29 cellular contexts compared by ENCODE assay signal in genomic region chr11:82992219-82992618, GRCh38.
DNase-seq lines count a peak whose midpoint lies in the region; ATAC-seq lines count a peak whose summit lies in the region.
"Had no signal": no experiment of that assay in that cellular context is flagged by ENCODE, and none has a peak within 500 bp of the region (broad histone marks: within the 10 kb centered on the region; RNA-seq: fewer than 3 reads in every experiment).

No MANE protein-coding gene starts in this region.

- H3K9me3 ChIP-seq in Karpas-422 (ENCODE audit: low read length), result no peaks in the 10 kb centered on the region
- no peaks in the 10 kb centered on the region for H3K9me3 ChIP-seq in right cardiac atrium (ENCODE audit: control insufficient read depth, low read length)
- H3K9me3 ChIP-seq: esophagus squamous epithelium, gastrocnemius medialis, mucosa of descending colon, thoracic aorta, vagina had no signal

- H3K79me2 ChIP-seq in Karpas-422 (ENCODE audit: low read length), result peaks cover 91% of the 10 kb centered on the region

- H3K36me3 Mint-ChIP-seq in central memory CD8-positive, alpha-beta T cell (ENCODE audit: insufficient read depth), result peaks cover 4% of the 10 kb centered on the region
- H3K36me3 Mint-ChIP-seq in activated T-helper 17 cell treated with anti-CD3 and anti-CD28 coated beads, Interleukin-2, amount 50 U/mL, for 72 hours (ENCODE audit: low read depth), result peaks cover 18% of the 10 kb centered on the region

- peak overlapping the region; percentile 65 for H3K27ac Mint-ChIP-seq in central memory CD8-positive, alpha-beta T cell (ENCODE audit: low read depth)
- no peak overlapping the region for H3K27ac Mint-ChIP-seq in activated T-helper 17 cell treated with anti-CD3 and anti-CD28 coated beads, Interleukin-2, amount 50 U/mL, for 72 hours
- H3K27ac Mint-ChIP-seq: activated naive CD8-positive, alpha-beta T cell treated with anti-CD3 and anti-CD28 coated beads, Interleukin-2, amount 10 ng/mL, durations not matched to agents 7 days and 5 days; activated T-helper 2 cell treated with anti-CD3 and anti-CD28 coated beads, Interferon-gamma antibody, Interleukin-2, Interleukin-4, amounts not matched to agents 10 μg/mL and 5 μg/mL and 100 μg/mL, durations not matched to agents 14 hours and 24 hours and 36 hours; endodermal cell; T-helper 2 cell treated with Interferon-gamma antibody and Interleukin-4, amounts not matched to agents 5 μg/mL and 100 μg/mL, for 36 hours had no signal

- H3K27ac ChIP-seq in Karpas-422 (ENCODE audit: low read length), result peak overlapping the region; percentile 21
- peak overlapping the region; percentile 94 for H3K27ac ChIP-seq in right cardiac atrium (ENCODE audit: low read length)
- H3K27ac ChIP-seq in substantia nigra (ENCODE audit: low read depth, low read length, poor library complexity, severe bottlenecking), result peak overlapping the region; percentile 21
- H3K27ac ChIP-seq: C4-2B, coronary artery, thoracic aorta, vagina, WERI-Rb-1 had no signal

- no peaks in the 10 kb centered on the region for H3K9me2 ChIP-seq in Karpas-422 (replicated peaks; ENCODE audit: insufficient read depth, low read length)

- H3K4me3 ChIP-seq in Karpas-422 (ENCODE audit: low read length) (no peak overlapping the region), right cardiac atrium (ENCODE audit: low read length) (no peak overlapping the region)
- H3K4me3 ChIP-seq: coronary artery, esophagus squamous epithelium, gastrocnemius medialis, mucosa of descending colon, smooth muscle cell, thoracic aorta, vagina had no signal

- H3K27me3 ChIP-seq in Karpas-422 (ENCODE audit: low read length) (no peaks in the 10 kb centered on the region), right cardiac atrium (ENCODE audit: control insufficient read depth, insufficient read depth) (no peaks in the 10 kb centered on the region)
- H3K27me3 ChIP-seq: esophagus squamous epithelium, gastrocnemius medialis, vagina had no signal

- no peak overlapping the region for H3K4me3 Mint-ChIP-seq in central memory CD8-positive, alpha-beta T cell
- no peak overlapping the region for H3K4me3 Mint-ChIP-seq in activated T-helper 17 cell treated with anti-CD3 and anti-CD28 coated beads, Interleukin-2, amount 50 U/mL, for 72 hours
- H3K4me3 Mint-ChIP-seq: activated naive CD8-positive, alpha-beta T cell treated with anti-CD3 and anti-CD28 coated beads, Interleukin-2, amount 10 ng/mL, durations not matched to agents 7 days and 5 days; endodermal cell; T-helper 2 cell treated with Interferon-gamma antibody and Interleukin-4, amounts not matched to agents 5 μg/mL and 100 μg/mL, for 36 hours had no signal

- H3K4me2 ChIP-seq in Karpas-422 (ENCODE audit: low read depth, low read length, poor library complexity, severe bottlenecking), result no peak overlapping the region
- H3K4me2 ChIP-seq: smooth muscle cell had no signal

- DNase-seq in Karpas-422, result no peak
- no peak for DNase-seq in central memory CD8-positive, alpha-beta T cell (ENCODE audit: low spot score in 2 of 2)
- DNase-seq in right cardiac atrium, result no peak
- no peak for DNase-seq in substantia nigra (lab: John Stamatoyannopoulos, UW)
- no peak for DNase-seq in SK-N-DZ (ENCODE audit: low spot score)
- no peak for DNase-seq in globus pallidus (ENCODE audit: low spot score)
- DNase-seq: activated CD8-positive, alpha-beta memory T cell treated with anti-CD3 and anti-CD28 coated beads, Interleukin-2, amount 50 U/mL, for 4 hours; activated naive CD8-positive, alpha-beta T cell treated with anti-CD3 and anti-CD28 coated beads, Interleukin-2, amount 10 ng/mL, durations not matched to agents 7 days and 5 days; Calu3; endodermal cell; esophagus squamous epithelium; gastrocnemius medialis; H7; mucosa of descending colon; NCI-H1048; NCI-H1694 treated with DMSO at 0.1 percent for 48 hours; NCI-H2171; NCI-H524 treated with DMSO at 0.1 percent for 48 hours; RPMI8226; stimulated activated CD4-positive, alpha-beta T cell treated with anti-CD3 and anti-CD28 coated beads, Interleukin-2, amount 100 ng/mL, for 24 hours; WERI-Rb-1 had no signal

- H3K4me1 ChIP-seq in Karpas-422 (ENCODE audit: low read length) (peaks cover 67% of the 10 kb centered on the region), right cardiac atrium (ENCODE audit: control insufficient read depth, insufficient read depth, low read length) (peaks cover 9% of the 10 kb centered on the region)

- intact Hi-C loops in right cardiac atrium (cut with DNase I), result no loop called here

- no peaks in the 10 kb centered on the region for H4K20me1 ChIP-seq in Karpas-422 (ENCODE audit: insufficient read depth, low read depth, low read length)

- no peaks in the 10 kb centered on the region for H3K27me3 Mint-ChIP-seq in central memory CD8-positive, alpha-beta T cell
- no peaks in the 10 kb centered on the region for H3K27me3 Mint-ChIP-seq in activated T-helper 17 cell treated with anti-CD3 and anti-CD28 coated beads, Interleukin-2, amount 50 U/mL, for 72 hours
- H3K27me3 Mint-ChIP-seq: activated naive CD8-positive, alpha-beta T cell treated with anti-CD3 and anti-CD28 coated beads, Interleukin-2, amount 10 ng/mL, durations not matched to agents 7 days and 5 days had no signal

- peaks cover 13% of the 10 kb centered on the region for H3K4me1 Mint-ChIP-seq in central memory CD8-positive, alpha-beta T cell
- peaks cover 20% of the 10 kb centered on the region for H3K4me1 Mint-ChIP-seq in activated T-helper 17 cell treated with anti-CD3 and anti-CD28 coated beads, Interleukin-2, amount 50 U/mL, for 72 hours

- no peak overlapping the region for H2AFZ ChIP-seq in Karpas-422 (ENCODE audit: low read length)

- no peak for ATAC-seq in central memory CD8-positive, alpha-beta T cell (replicated peaks; ENCODE audit: extremely low read depth, poor library complexity, severe bottlenecking)
- ATAC-seq in right cardiac atrium, result peak; percentile 72 to 83
- no peak for ATAC-seq in activated T-helper 17 cell treated with anti-CD3 and anti-CD28 coated beads, Interleukin-2, amount 50 U/mL, for 72 hours (replicated peaks)
- ATAC-seq: mucosa of descending colon had no signal

- 54% methylated on average over 1 of the region's 1 CpG for WGBS in right cardiac atrium

- H3K9ac ChIP-seq in Karpas-422 (ENCODE audit: low read length), result no peak overlapping the region

- peaks cover 80% of the 10 kb centered on the region for H3K36me3 ChIP-seq in Karpas-422 (ENCODE audit: insufficient read depth, low read length)
- H3K36me3 ChIP-seq: vagina, WERI-Rb-1 had no signal

- no peaks in the 10 kb centered on the region for H3K9me3 Mint-ChIP-seq in central memory CD8-positive, alpha-beta T cell
- H3K9me3 Mint-ChIP-seq in activated T-helper 17 cell treated with anti-CD3 and anti-CD28 coated beads, Interleukin-2, amount 50 U/mL, for 72 hours, result no peaks in the 10 kb centered on the region
- H3K9me3 Mint-ChIP-seq: activated naive CD8-positive, alpha-beta T cell treated with anti-CD3 and anti-CD28 coated beads, Interleukin-2, amount 10 ng/mL, durations not matched to agents 7 days and 5 days; activated T-helper 2 cell treated with anti-CD3 and anti-CD28 coated beads, Interferon-gamma antibody, Interleukin-2, Interleukin-4, amounts not matched to agents 10 μg/mL and 5 μg/mL and 100 μg/mL, durations not matched to agents 14 hours and 24 hours and 36 hours; endodermal cell; T-helper 2 cell treated with Interferon-gamma antibody and Interleukin-4, amounts not matched to agents 5 μg/mL and 100 μg/mL, for 36 hours had no signal

Comparison
In these comparisons a context has a peak if more than half of its experiments do, and no peak if none do; other contexts are left out.
1. H3K27ac ChIP-seq: peak in every context shown above with its lines; median percentile 94 in right cardiac atrium; 21 in Karpas-422; 21 in substantia nigra.
2. ATAC-seq: peak in right cardiac atrium (2 of 2); none in central memory CD8-positive, alpha-beta T cell (single experiment) and activated T-helper 17 cell treated with anti-CD3 and anti-CD28 coated beads, Interleukin-2, amount 50 U/mL, for 72 hours (single experiment).